ENCODE assay signal across 1 cellular context in genomic region chr1:43819354-43819753, GRCh38.
A peak's percentile ranks its signal among the peaks of the same experiment; 100 is the strongest.
TF ChIP-seq lines count a peak whose summit lies in the region.

No MANE protein-coding gene starts in this region.

TF ChIP-seq in K562, 482 proteins besides CTCF, POLR2A, EP300 and RAD21 (continued from another document):
- no peak for TF ChIP-seq THRB (CRISPR knock-in tag; conservative IDR thresholded peaks at IDR 0.05)
- TF ChIP-seq ZC3H4 (CRISPR knock-in tag; IDR thresholded peaks at IDR 0.05; ENCODE audit: borderline replicate concordance): no peak
- TF ChIP-seq MEIS2 (IDR thresholded peaks at IDR 0.05; ENCODE audit: partially characterized antibody): no peak
- TF ChIP-seq EHMT2 (IDR thresholded peaks at IDR 0.05): no peak
- TF ChIP-seq MIER1 (IDR thresholded peaks at IDR 0.05; ENCODE audit: low read depth): no peak
- TF ChIP-seq MYNN (IDR thresholded peaks at IDR 0.05): no peak
- TF ChIP-seq MYNN (CRISPR knock-in tag; IDR thresholded peaks at IDR 0.05): no peak
- TF ChIP-seq E4F1 (CRISPR knock-in tag; IDR thresholded peaks at IDR 0.05; ENCODE audit: borderline replicate concordance): no peak
- no peak for TF ChIP-seq HNRNPLL (IDR thresholded peaks at IDR 0.05; ENCODE audit: low read depth, low read length, poor library complexity, severe bottlenecking)
- TF ChIP-seq FOSL1 (tag; conservative IDR thresholded peaks at IDR 0.05): peak; percentile 41; the same call in 1 of the 2 replicates
- TF ChIP-seq SUPT5H (IDR thresholded peaks at IDR 0.05): no peak
- no peak for TF ChIP-seq ZNF75A (CRISPR knock-in tag; IDR thresholded peaks at IDR 0.05)
- no peak for TF ChIP-seq ASH1L (IDR thresholded peaks at IDR 0.05; ENCODE audit: borderline replicate concordance, low read depth, partially characterized antibody)
- TF ChIP-seq, protein P1, sequence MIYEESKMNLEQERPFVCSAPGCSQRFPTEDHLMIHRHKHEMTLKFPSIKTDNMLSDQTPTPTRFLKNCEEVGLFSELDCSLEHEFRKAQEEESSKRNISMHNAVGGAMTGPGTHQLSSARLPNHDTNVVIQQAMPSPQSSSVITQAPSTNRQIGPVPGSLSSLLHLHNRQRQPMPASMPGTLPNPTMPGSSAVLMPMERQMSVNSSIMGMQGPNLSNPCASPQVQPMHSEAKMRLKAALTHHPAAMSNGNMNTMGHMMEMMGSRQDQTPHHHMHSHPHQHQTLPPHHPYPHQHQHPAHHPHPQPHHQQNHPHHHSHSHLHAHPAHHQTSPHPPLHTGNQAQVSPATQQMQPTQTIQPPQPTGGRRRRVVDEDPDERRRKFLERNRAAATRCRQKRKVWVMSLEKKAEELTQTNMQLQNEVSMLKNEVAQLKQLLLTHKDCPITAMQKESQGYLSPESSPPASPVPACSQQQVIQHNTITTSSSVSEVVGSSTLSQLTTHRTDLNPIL (CRISPR knock-in tag; IDR thresholded peaks at IDR 0.05): no peak
- no peak for TF ChIP-seq ZNF124 (CRISPR knock-in tag; IDR thresholded peaks at IDR 0.05)
- no peak for TF ChIP-seq SRSF3 (IDR thresholded peaks at IDR 0.05; ENCODE audit: insufficient read depth, low read length)
- TF ChIP-seq NR1H2 (CRISPR knock-in tag; IDR thresholded peaks at IDR 0.05): no peak
- TF ChIP-seq, protein P2, sequence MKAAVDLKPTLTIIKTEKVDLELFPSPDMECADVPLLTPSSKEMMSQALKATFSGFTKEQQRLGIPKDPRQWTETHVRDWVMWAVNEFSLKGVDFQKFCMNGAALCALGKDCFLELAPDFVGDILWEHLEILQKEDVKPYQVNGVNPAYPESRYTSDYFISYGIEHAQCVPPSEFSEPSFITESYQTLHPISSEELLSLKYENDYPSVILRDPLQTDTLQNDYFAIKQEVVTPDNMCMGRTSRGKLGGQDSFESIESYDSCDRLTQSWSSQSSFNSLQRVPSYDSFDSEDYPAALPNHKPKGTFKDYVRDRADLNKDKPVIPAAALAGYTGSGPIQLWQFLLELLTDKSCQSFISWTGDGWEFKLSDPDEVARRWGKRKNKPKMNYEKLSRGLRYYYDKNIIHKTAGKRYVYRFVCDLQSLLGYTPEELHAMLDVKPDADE (conservative IDR thresholded peaks at IDR 0.05; ENCODE audit: control insufficient read depth, low read depth, low read length): no peak
- TF ChIP-seq MEF2A (IDR thresholded peaks at IDR 0.05; ENCODE audit: control insufficient read depth, low read depth, low read length): peak; percentile 58; the same call in 1 of the 2 replicates
- no peak for TF ChIP-seq GTF2E2 (tag; IDR thresholded peaks at IDR 0.05)
- no peak for TF ChIP-seq NFXL1 (CRISPR knock-in tag; IDR thresholded peaks at IDR 0.05)
- no peak for TF ChIP-seq CHCHD3 (CRISPR knock-in tag; IDR thresholded peaks at IDR 0.05)
- no peak for TF ChIP-seq KLF1 (tag; IDR thresholded peaks at IDR 0.05)
- TF ChIP-seq MCM2 (IDR thresholded peaks at IDR 0.05; ENCODE audit: low read depth): no peak
- no peak for TF ChIP-seq TSC22D4 (tag; IDR thresholded peaks at IDR 0.05)
- no peak for TF ChIP-seq ELF2 (CRISPR knock-in tag; IDR thresholded peaks at IDR 0.05)
- TF ChIP-seq TEAD1 (CRISPR knock-in tag; IDR thresholded peaks at IDR 0.05): no peak
- no peak for TF ChIP-seq RHOXF2B (CRISPR knock-in tag; conservative IDR thresholded peaks at IDR 0.05)
- TF ChIP-seq MEF2D (tag; conservative IDR thresholded peaks at IDR 0.05; ENCODE audit: low read depth): 0 out of 2 replicates have a peak, but pooled peaks have one; percentile 42
- no peak for TF ChIP-seq TAF7 (tag; IDR thresholded peaks at IDR 0.05)
- no peak for TF ChIP-seq PRMT5 (CRISPR knock-in tag; IDR thresholded peaks at IDR 0.05)
- TF ChIP-seq ARID4B (CRISPR knock-in tag; IDR thresholded peaks at IDR 0.05): no peak
- no peak for TF ChIP-seq DMBX1 (CRISPR knock-in tag; IDR thresholded peaks at IDR 0.05; ENCODE audit: borderline replicate concordance)
- TF ChIP-seq BRD9 (IDR thresholded peaks at IDR 0.05; ENCODE audit: low read depth, partially characterized antibody): no peak
- peak; percentile 73 for TF ChIP-seq ARID1B (IDR thresholded peaks at IDR 0.05)
- TF ChIP-seq ATF1 (CRISPR knock-in tag; IDR thresholded peaks at IDR 0.05): no peak
- TF ChIP-seq ATF1 (tag; IDR thresholded peaks at IDR 0.05): no peak
- TF ChIP-seq, protein P3, sequence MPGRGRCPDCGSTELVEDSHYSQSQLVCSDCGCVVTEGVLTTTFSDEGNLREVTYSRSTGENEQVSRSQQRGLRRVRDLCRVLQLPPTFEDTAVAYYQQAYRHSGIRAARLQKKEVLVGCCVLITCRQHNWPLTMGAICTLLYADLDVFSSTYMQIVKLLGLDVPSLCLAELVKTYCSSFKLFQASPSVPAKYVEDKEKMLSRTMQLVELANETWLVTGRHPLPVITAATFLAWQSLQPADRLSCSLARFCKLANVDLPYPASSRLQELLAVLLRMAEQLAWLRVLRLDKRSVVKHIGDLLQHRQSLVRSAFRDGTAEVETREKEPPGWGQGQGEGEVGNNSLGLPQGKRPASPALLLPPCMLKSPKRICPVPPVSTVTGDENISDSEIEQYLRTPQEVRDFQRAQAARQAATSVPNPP (IDR thresholded peaks at IDR 0.05; ENCODE audit: borderline replicate concordance, insufficient read depth, insufficient read length): no peak
- TF ChIP-seq, protein P4, sequence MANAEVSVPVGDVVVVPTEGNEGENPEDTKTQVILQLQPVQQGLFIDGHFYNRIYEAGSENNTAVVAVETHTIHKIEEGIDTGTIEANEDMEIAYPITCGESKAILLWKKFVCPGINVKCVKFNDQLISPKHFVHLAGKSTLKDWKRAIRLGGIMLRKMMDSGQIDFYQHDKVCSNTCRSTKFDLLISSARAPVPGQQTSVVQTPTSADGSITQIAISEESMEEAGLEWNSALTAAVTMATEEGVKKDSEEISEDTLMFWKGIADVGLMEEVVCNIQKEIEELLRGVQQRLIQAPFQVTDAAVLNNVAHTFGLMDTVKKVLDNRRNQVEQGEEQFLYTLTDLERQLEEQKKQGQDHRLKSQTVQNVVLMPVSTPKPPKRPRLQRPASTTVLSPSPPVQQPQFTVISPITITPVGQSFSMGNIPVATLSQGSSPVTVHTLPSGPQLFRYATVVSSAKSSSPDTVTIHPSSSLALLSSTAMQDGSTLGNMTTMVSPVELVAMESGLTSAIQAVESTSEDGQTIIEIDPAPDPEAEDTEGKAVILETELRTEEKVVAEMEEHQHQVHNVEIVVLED (CRISPR knock-in tag; IDR thresholded peaks at IDR 0.05): no peak
- no peak for TF ChIP-seq DNMT1 (IDR thresholded peaks at IDR 0.05)
- TF ChIP-seq FOXA3 (CRISPR knock-in tag; conservative IDR thresholded peaks at IDR 0.05 in 1 of 2, IDR thresholded peaks at IDR 0.05 in 1 of 2): no peak
- TF ChIP-seq NBN (IDR thresholded peaks at IDR 0.05; ENCODE audit: low read depth): no peak
- TF ChIP-seq ZKSCAN1 (IDR thresholded peaks at IDR 0.05; ENCODE audit: low read depth, low read length): no peak
- peak; percentile 37; the same call in 1 of the 2 replicates for TF ChIP-seq TAL1 (IDR thresholded peaks at IDR 0.05)
- no peak for TF ChIP-seq CEBPG (CRISPR knock-in tag; IDR thresholded peaks at IDR 0.05)
- no peak for TF ChIP-seq CEBPG (tag; conservative IDR thresholded peaks at IDR 0.05 in 1 of 2, IDR thresholded peaks at IDR 0.05 in 1 of 2)
- no peak for TF ChIP-seq PHF21A (IDR thresholded peaks at IDR 0.05; ENCODE audit: borderline replicate concordance, low read depth)
- peak; percentile 85 for TF ChIP-seq TCF3 (CRISPR knock-in tag; IDR thresholded peaks at IDR 0.05)
TF ChIP-seq in K562: peak in this region for 10.
